In genomic region chr7:82323806-82324205, GRCh38 we compare ENCODE assay signal across 26 cellular contexts.
DNase-seq lines count a peak whose midpoint lies in the region; ATAC-seq, FAIRE-seq and TF ChIP-seq lines count a peak whose summit lies in the region.
"Had no signal": no experiment of that assay in that cellular context is flagged by ENCODE, and none has a peak within 500 bp of the region (broad histone marks: within the 10 kb centered on the region; RNA-seq: fewer than 3 reads in every experiment).

No MANE protein-coding gene starts in this region.

- H3K4me2 ChIP-seq in GM23338: no peak overlapping the region
- H3K4me2 ChIP-seq in astrocyte (ENCODE audit: low read length): no peak overlapping the region
- H3K4me2 ChIP-seq: BLaER1 treated with 17β-estradiol and CSF1 and Interleukin-3, amounts not matched to agents 10 nM and 100 nM; KMS-11 had no signal

- no peak overlapping the region for H3K27ac ChIP-seq in GM23338 (ENCODE audit: low read depth)
- H3K27ac ChIP-seq in astrocyte (ENCODE audit: low read depth, low read length): no peak overlapping the region
- H3K27ac ChIP-seq: BLaER1 treated with 17β-estradiol and CSF1 and Interleukin-3, amounts not matched to agents 10 nM and 100 nM; KMS-11; SJCRH30 had no signal

- TF ChIP-seq CTCF in GM23338 (conservative IDR thresholded peaks at IDR 0.05; ENCODE audit: low read depth in 2 of 2) (no peak), astrocyte (IDR thresholded peaks at IDR 0.05; ENCODE audit: insufficient read depth, low read depth, low read length) (no peak)

- H3K27ac Mint-ChIP-seq in GM23338 (peak overlapping the region; percentile 26; the same call in 1 of the 2 replicates), astrocyte (ENCODE audit: unreplicated experiment) (no peak overlapping the region)
- H3K27ac Mint-ChIP-seq: CD4-positive, alpha-beta T cell; IgD-negative memory B cell; T-cell had no signal

- H4K20me1 ChIP-seq in GM23338 (replicated peaks; ENCODE audit: insufficient read depth): no peaks in the 10 kb centered on the region
- peaks cover under 1% of the 10 kb centered on the region for H4K20me1 ChIP-seq in astrocyte (ENCODE audit: insufficient read depth, low read length)
- H4K20me1 ChIP-seq: BLaER1 treated with 17β-estradiol and CSF1 and Interleukin-3, amounts not matched to agents 10 nM and 100 nM had no signal

- DNase-seq in EH (ENCODE audit: low read depth) (peak; percentile 31), GM23338 (ENCODE audit: low spot score) (no peak), astrocyte (ENCODE audit: low read depth) (peak; percentile 25), iris pigment epithelial cell (ENCODE audit: low read depth) (peak; percentile 44), NCI-H1436 treated with DMSO at 0.1 percent for 48 hours (lab: John Stamatoyannopoulos, UW) (no peak), NCI-H1436 (lab: John Stamatoyannopoulos, UW) (no peak), NOMO-1 (lab: John Stamatoyannopoulos, UW; ENCODE audit: unreplicated experiment in 2 of 2) (no peak)
- DNase-seq: AML-193; CD4-positive, alpha-beta T cell; NCI-H1092; NCI-H1417 treated with DMSO at 0.1 percent for 48 hours; NCI-H187 treated with DMSO at 0.1 percent for 48 hours; NCI-H2107; NCI-H524 treated with DMSO at 0.1 percent for 48 hours; NCI-H774; PC-3; SJCRH30; T-cell had no signal

- no peak overlapping the region for H3K4me3 Mint-ChIP-seq in GM23338
- H3K4me3 Mint-ChIP-seq in astrocyte (ENCODE audit: unreplicated experiment): no peak overlapping the region
- H3K4me3 Mint-ChIP-seq: CD4-positive, alpha-beta T cell; IgD-negative memory B cell; T-cell had no signal

- H3F3A ChIP-seq in GM23338 (replicated peaks; ENCODE audit: low read depth): no peaks in the 10 kb centered on the region

- FAIRE-seq in astrocyte (lab: Jason Lieb, UNC): no peak
- FAIRE-seq: A204.1, D721Med, G401.6, GM12878 had no signal

- H3K9me3 Mint-ChIP-seq in GM23338: 0 out of 3 replicates have a peak, but pooled peaks cover 4% of the 10 kb centered on the region
- H3K9me3 Mint-ChIP-seq in astrocyte (ENCODE audit: unreplicated experiment): no peaks in the 10 kb centered on the region

- H3K27me3 Mint-ChIP-seq in GM23338 (ENCODE audit: insufficient read depth, low read depth, poor library complexity) (no peaks in the 10 kb centered on the region), astrocyte (ENCODE audit: low read depth, unreplicated experiment) (no peaks in the 10 kb centered on the region)
- H3K27me3 Mint-ChIP-seq: CD4-positive, alpha-beta T cell; IgD-negative memory B cell; T-cell had no signal

- H3K4me3 ChIP-seq in GM23338 (no peak overlapping the region), astrocyte (ENCODE audit: insufficient read depth, low read depth, low read length) (no peak overlapping the region)
- H3K4me3 ChIP-seq: BLaER1 treated with 17β-estradiol and CSF1 and Interleukin-3, amounts not matched to agents 10 nM and 100 nM; GM12878; SJCRH30 had no signal

- H3K27me3 ChIP-seq in GM23338 (ENCODE audit: insufficient read depth): no peaks in the 10 kb centered on the region
- no peaks in the 10 kb centered on the region for H3K27me3 ChIP-seq in astrocyte (ENCODE audit: insufficient read depth, low read length)
- H3K27me3 ChIP-seq: BLaER1 treated with 17β-estradiol and CSF1 and Interleukin-3, amounts not matched to agents 10 nM and 100 nM; SJCRH30 had no signal

- H3K36me3 Mint-ChIP-seq in GM23338 (ENCODE audit: low read depth): peaks cover 3% of the 10 kb centered on the region; the same call in 1 of the 3 replicates
- H3K36me3 Mint-ChIP-seq in astrocyte (ENCODE audit: low read depth, unreplicated experiment): peaks cover 3% of the 10 kb centered on the region
- H3K36me3 Mint-ChIP-seq: T-cell had no signal

- H3K4me1 Mint-ChIP-seq in GM23338 (peaks cover 6% of the 10 kb centered on the region; the same call in 2 of the 3 replicates), astrocyte (ENCODE audit: low read depth, unreplicated experiment) (peaks cover 3% of the 10 kb centered on the region)
- H3K4me1 Mint-ChIP-seq: IgD-negative memory B cell, T-cell had no signal

- H3K9ac ChIP-seq in astrocyte (ENCODE audit: low read length): no peak overlapping the region
- H3K9ac ChIP-seq: BLaER1 treated with 17β-estradiol and CSF1 and Interleukin-3, amounts not matched to agents 10 nM and 100 nM; KMS-11 had no signal

- H3K4me1 ChIP-seq in GM23338 (ENCODE audit: insufficient read depth) (0 out of 2 replicates have a peak, but pooled peaks cover under 1% of the 10 kb centered on the region), astrocyte (ENCODE audit: insufficient read depth, low read length) (no peaks in the 10 kb centered on the region)
- H3K4me1 ChIP-seq: BLaER1 treated with 17β-estradiol and CSF1 and Interleukin-3, amounts not matched to agents 10 nM and 100 nM had no signal

- H3K79me2 ChIP-seq in GM23338 (replicated peaks; ENCODE audit: insufficient read depth): no peaks in the 10 kb centered on the region
- H3K79me2 ChIP-seq in astrocyte (ENCODE audit: insufficient read depth, low read length): no peaks in the 10 kb centered on the region

- no peaks in the 10 kb centered on the region for H3K9me3 ChIP-seq in astrocyte (ENCODE audit: insufficient read depth, low read depth, low read length)
- H3K9me3 ChIP-seq: SJCRH30 had no signal

- no peaks in the 10 kb centered on the region for H3K9me2 ChIP-seq in GM23338 (ENCODE audit: insufficient read depth)

- ATAC-seq in GM23338: no peak
- ATAC-seq in HG03432 (IDR thresholded peaks at IDR 0.05; ENCODE audit: unreplicated experiment): no peak
- ATAC-seq: PC-3, T-cell had no signal

- no peak overlapping the region for H2AFZ ChIP-seq in GM23338
- no peak overlapping the region for H2AFZ ChIP-seq in astrocyte (ENCODE audit: low read depth, low read length)

- H3K36me3 ChIP-seq in GM23338 (ENCODE audit: insufficient read depth) (no peaks in the 10 kb centered on the region), astrocyte (ENCODE audit: insufficient read depth, low read length) (no peaks in the 10 kb centered on the region)
- H3K36me3 ChIP-seq: BLaER1 treated with 17β-estradiol and CSF1 and Interleukin-3, amounts not matched to agents 10 nM and 100 nM; SJCRH30 had no signal

TF ChIP-seq in GM23338, 12 proteins besides CTCF, POLR2A, EP300 and RAD21 (continues in another document):
- TF ChIP-seq JUNB (IDR thresholded peaks at IDR 0.05; ENCODE audit: unreplicated experiment): no peak
- TF ChIP-seq CREB1 (CRISPR knock-in tag; IDR thresholded peaks at IDR 0.05; ENCODE audit: low read depth): no peak
- no peak for TF ChIP-seq ETS1 (IDR thresholded peaks at IDR 0.05)
- no peak for TF ChIP-seq ZNF114 (CRISPR knock-in tag; IDR thresholded peaks at IDR 0.05)
- TF ChIP-seq ZNF331 (CRISPR knock-in tag; IDR thresholded peaks at IDR 0.05; ENCODE audit: low read depth): no peak
- TF ChIP-seq POLR2AphosphoS5 (IDR thresholded peaks at IDR 0.05; ENCODE audit: low read depth): no peak
- TF ChIP-seq NANOG (IDR thresholded peaks at IDR 0.05; ENCODE audit: borderline replicate concordance): no peak
- TF ChIP-seq EZH2 (IDR thresholded peaks at IDR 0.05; ENCODE audit: low read depth, unreplicated experiment): no peak
- no peak for TF ChIP-seq EZH2phosphoT487 (IDR thresholded peaks at IDR 0.05; ENCODE audit: unreplicated experiment)
- no peak for TF ChIP-seq STAT1 (IDR thresholded peaks at IDR 0.05; ENCODE audit: unreplicated experiment)
- TF ChIP-seq REST (IDR thresholded peaks at IDR 0.05; ENCODE audit: unreplicated experiment): no peak

Comparison
In these comparisons a context has a peak if more than half of its experiments do, and no peak if none do; other contexts are left out.
1. DNase-seq: peak in EH (single experiment), astrocyte (single experiment) and iris pigment epithelial cell (single experiment); none in GM23338 (single experiment), NCI-H1436 treated with DMSO at 0.1 percent for 48 hours (single experiment), NCI-H1436 (single experiment) and NOMO-1 (0 of 2).